ENCODE assay signal across 14 cellular contexts in the genomic region with DNA sequence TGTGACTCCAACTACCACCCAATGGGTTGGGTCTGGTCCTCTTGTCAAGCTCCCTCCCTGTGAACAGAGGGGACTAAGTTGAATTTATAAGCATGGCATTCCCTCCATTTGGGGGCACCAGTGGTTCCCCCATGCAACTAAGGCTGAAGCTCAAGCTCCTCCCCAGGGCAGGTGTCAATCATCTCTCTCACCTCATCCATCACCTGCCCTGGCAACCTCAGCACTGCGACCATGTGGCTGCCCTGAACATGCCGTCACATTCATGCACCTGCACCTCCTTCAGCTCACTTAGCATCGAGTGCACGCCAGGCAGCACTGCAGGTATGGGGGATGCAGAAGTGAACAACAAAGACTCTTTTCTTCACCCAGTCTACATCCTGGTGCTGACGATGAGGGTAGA.
DNase-seq lines count a peak whose midpoint lies in the region; ATAC-seq and TF ChIP-seq lines count a peak whose summit lies in the region.
"Had no signal": no experiment of that assay in that cellular context is flagged by ENCODE, and none has a peak within 500 bp of the region (broad histone marks: within the 10 kb centered on the region; RNA-seq: fewer than 3 reads in every experiment).

No MANE protein-coding gene starts in this region.

- peak; percentile 4 for DNase-seq in activated CD8-positive, alpha-beta T cell treated with anti-CD3 and anti-CD28 coated beads, Interleukin-2, amount 10 ng/mL, durations not matched to agents 7 days and 5 days
- DNase-seq in activated CD8-positive, alpha-beta T cell treated with anti-CD3 and anti-CD28 coated beads for 36 hours = no peak
- peak; percentile 14 for DNase-seq in RPMI8226
- DNase-seq in neuronal stem cell (ENCODE audit: low spot score) = no peak
- no peak for DNase-seq in HuH-7 (ENCODE audit: low spot score)
- no peak for DNase-seq in CD4-positive, alpha-beta T cell
- DNase-seq in activated naive CD4-positive, alpha-beta T cell treated with anti-CD3 and anti-CD28 coated beads, Interleukin-2, amount 50 U/mL, for 72 hours (ENCODE audit: low spot score in 2 of 2) = no peak
- DNase-seq: C1 segment of cervical spinal cord; CD4-positive, alpha-beta memory T cell; DND-41; GDM1; H7 had no signal

- intact Hi-C loops in activated CD8-positive, alpha-beta T cell treated with anti-CD3 and anti-CD28 coated beads for 36 hours (cut with micrococcal nuclease) = no loop called here
- intact Hi-C loops in CD4-positive, alpha-beta T cell (cut with DNase I, micrococcal nuclease) = no loop called here

- no peak overlapping the region for H3K27ac Mint-ChIP-seq in activated CD8-positive, alpha-beta T cell treated with anti-CD3 and anti-CD28 coated beads, Interleukin-2, amount 10 ng/mL, durations not matched to agents 7 days and 5 days
- H3K27ac Mint-ChIP-seq in activated CD8-positive, alpha-beta T cell treated with anti-CD3 and anti-CD28 coated beads for 36 hours = no peak overlapping the region
- no peak overlapping the region for H3K27ac Mint-ChIP-seq in CD4-positive, alpha-beta T cell
- no peak overlapping the region for H3K27ac Mint-ChIP-seq in activated naive CD4-positive, alpha-beta T cell treated with anti-CD3 and anti-CD28 coated beads, Interleukin-2, amount 50 U/mL, for 72 hours
- H3K27ac Mint-ChIP-seq: B cell; CD4-positive, alpha-beta memory T cell; GM23338 had no signal

- H3K14ac ChIP-seq in neuronal stem cell (ENCODE audit: low read length) = no peak overlapping the region

- H3K4me1 Mint-ChIP-seq in activated CD8-positive, alpha-beta T cell treated with anti-CD3 and anti-CD28 coated beads, Interleukin-2, amount 10 ng/mL, durations not matched to agents 7 days and 5 days (ENCODE audit: low read depth) = no peaks in the 10 kb centered on the region
- no peaks in the 10 kb centered on the region for H3K4me1 Mint-ChIP-seq in activated CD8-positive, alpha-beta T cell treated with anti-CD3 and anti-CD28 coated beads for 36 hours (ENCODE audit: low read depth)
- no peaks in the 10 kb centered on the region for H3K4me1 Mint-ChIP-seq in CD4-positive, alpha-beta T cell (ENCODE audit: low read depth)
- H3K4me1 Mint-ChIP-seq: B cell, GM23338 had no signal

- H2BK120ac ChIP-seq in neuronal stem cell (ENCODE audit: low read depth, low read length) = no peak overlapping the region

- no peak overlapping the region for H2BK15ac ChIP-seq in neuronal stem cell (ENCODE audit: low read length)

- H2BK12ac ChIP-seq in neuronal stem cell (ENCODE audit: low read length) = no peak overlapping the region

- H3K79me1 ChIP-seq in neuronal stem cell (ENCODE audit: low read depth, low read length) = peaks cover 2% of the 10 kb centered on the region

- no peak overlapping the region for H4K91ac ChIP-seq in neuronal stem cell (ENCODE audit: low read depth, low read length, poor library complexity)

- peaks cover 0 to 64% of the 10 kb centered on the region in 2 donors for H3K9me3 ChIP-seq in neuronal stem cell (replicated peaks in 1 of 2; ENCODE audit: control insufficient read depth in 2 of 2, insufficient read depth in 1 of 2, low read depth in 1 of 2, low read length in 2 of 2)
- no peaks in the 10 kb centered on the region for H3K9me3 ChIP-seq in CD4-positive, alpha-beta T cell (ENCODE audit: control insufficient read depth, low read length)

- H2AK5ac ChIP-seq in neuronal stem cell (ENCODE audit: low read depth, low read length) = no peak overlapping the region

- H2AFZ ChIP-seq in neuronal stem cell (ENCODE audit: low read length) = no peak overlapping the region
- H2AFZ ChIP-seq: GM23338 had no signal

- H3K27me3 ChIP-seq in neuronal stem cell (ENCODE audit: control insufficient read depth in 3 of 3, insufficient read depth in 3 of 3, low read depth in 1 of 3, low read length in 3 of 3) = peaks cover 0 to 3% (median 2%) of the 10 kb centered on the region in 3 experiments
- H3K27me3 ChIP-seq in CD4-positive, alpha-beta T cell (ENCODE audit: control insufficient read depth, insufficient read depth, low read length) = no peaks in the 10 kb centered on the region

- TF ChIP-seq CTCF in activated CD8-positive, alpha-beta T cell treated with anti-CD3 and anti-CD28 coated beads for 36 hours (IDR thresholded peaks at IDR 0.05) = no peak
- TF ChIP-seq CTCF in CD4-positive, alpha-beta T cell (IDR thresholded peaks at IDR 0.05) = no peak

- H3K27ac ChIP-seq in neuronal stem cell (replicated peaks; ENCODE audit: low read length) = no peak overlapping the region
- H3K27ac ChIP-seq in CD4-positive, alpha-beta T cell (ENCODE audit: low read depth, low read length) = no peak overlapping the region

- peak overlapping the region; percentile 1 for H2BK5ac ChIP-seq in neuronal stem cell (ENCODE audit: low read length)

- no peaks in the 10 kb centered on the region for H3K36me3 Mint-ChIP-seq in activated CD8-positive, alpha-beta T cell treated with anti-CD3 and anti-CD28 coated beads, Interleukin-2, amount 10 ng/mL, durations not matched to agents 7 days and 5 days (ENCODE audit: low read depth)
- no peaks in the 10 kb centered on the region for H3K36me3 Mint-ChIP-seq in activated CD8-positive, alpha-beta T cell treated with anti-CD3 and anti-CD28 coated beads for 36 hours (ENCODE audit: low read depth)
- H3K36me3 Mint-ChIP-seq in CD4-positive, alpha-beta T cell (ENCODE audit: low read depth) = no peaks in the 10 kb centered on the region
- no peaks in the 10 kb centered on the region for H3K36me3 Mint-ChIP-seq in activated naive CD4-positive, alpha-beta T cell treated with anti-CD3 and anti-CD28 coated beads, Interleukin-2, amount 50 U/mL, for 72 hours
- H3K36me3 Mint-ChIP-seq: CD4-positive, alpha-beta memory T cell had no signal

- no peak overlapping the region for H3K4me3 ChIP-seq in neuronal stem cell (ENCODE audit: low read length in 2 of 2)
- H3K4me3 ChIP-seq: GM23338 had no signal

- no peak overlapping the region for H3K4me2 ChIP-seq in neuronal stem cell (ENCODE audit: insufficient read depth, low read length, poor library complexity, severe bottlenecking)
- H3K4me2 ChIP-seq: GM23338 had no signal

- ATAC-seq in activated CD8-positive, alpha-beta T cell treated with anti-CD3 and anti-CD28 coated beads, Interleukin-2, amount 10 ng/mL, durations not matched to agents 7 days and 5 days = no peak
- no peak for ATAC-seq in activated CD8-positive, alpha-beta T cell treated with anti-CD3 and anti-CD28 coated beads for 36 hours
- no peak for ATAC-seq in CD4-positive, alpha-beta T cell (ENCODE audit: poor library complexity)
- no peak for ATAC-seq in activated naive CD4-positive, alpha-beta T cell treated with anti-CD3 and anti-CD28 coated beads, Interleukin-2, amount 50 U/mL, for 72 hours
- ATAC-seq: GM23338 had no signal

- no peaks in the 10 kb centered on the region for H3K4me1 ChIP-seq in neuronal stem cell (ENCODE audit: control insufficient read depth in 2 of 2, insufficient read depth in 1 of 2, low read depth in 1 of 2, low read length in 2 of 2)

- H3K9ac ChIP-seq in neuronal stem cell (ENCODE audit: low read depth, low read length, poor library complexity) = no peak overlapping the region

- CTCF ChIA-PET in activated CD8-positive, alpha-beta T cell treated with anti-CD3 and anti-CD28 coated beads, Interleukin-2, amount 10 ng/mL, durations not matched to agents 7 days and 5 days (lab: Charles Lee) = no interaction called here
- CTCF ChIA-PET in activated CD8-positive, alpha-beta T cell treated with anti-CD3 and anti-CD28 coated beads for 36 hours (lab: Charles Lee) = interaction anchor here (0.7 kb wide), 1 partner anchor 619 kb away, joined by 3 read pairs; no protein-coding TSS in a partner anchor
- CTCF ChIA-PET in CD4-positive, alpha-beta T cell (lab: Charles Lee) = no interaction called here

- no peak overlapping the region for H3K4me3 Mint-ChIP-seq in activated CD8-positive, alpha-beta T cell treated with anti-CD3 and anti-CD28 coated beads, Interleukin-2, amount 10 ng/mL, durations not matched to agents 7 days and 5 days
- H3K4me3 Mint-ChIP-seq in activated CD8-positive, alpha-beta T cell treated with anti-CD3 and anti-CD28 coated beads for 36 hours = no peak overlapping the region
- H3K4me3 Mint-ChIP-seq in CD4-positive, alpha-beta T cell = no peak overlapping the region
- H3K4me3 Mint-ChIP-seq: B cell; CD4-positive, alpha-beta memory T cell; GM23338 had no signal

- H3K27me3 Mint-ChIP-seq in activated CD8-positive, alpha-beta T cell treated with anti-CD3 and anti-CD28 coated beads, Interleukin-2, amount 10 ng/mL, durations not matched to agents 7 days and 5 days (ENCODE audit: low read depth) = no peaks in the 10 kb centered on the region
- H3K27me3 Mint-ChIP-seq in activated CD8-positive, alpha-beta T cell treated with anti-CD3 and anti-CD28 coated beads for 36 hours = peaks cover 5% of the 10 kb centered on the region
- H3K27me3 Mint-ChIP-seq in CD4-positive, alpha-beta T cell = no peaks in the 10 kb centered on the region

- POLR2A ChIA-PET in activated CD8-positive, alpha-beta T cell treated with anti-CD3 and anti-CD28 coated beads, Interleukin-2, amount 10 ng/mL, durations not matched to agents 7 days and 5 days (lab: Charles Lee) = no interaction called here
- POLR2A ChIA-PET in activated CD8-positive, alpha-beta T cell treated with anti-CD3 and anti-CD28 coated beads for 36 hours (lab: Charles Lee) = no interaction called here
- POLR2A ChIA-PET in CD4-positive, alpha-beta T cell (lab: Charles Lee) = no interaction called here

- no peaks in the 10 kb centered on the region for H3K9me3 Mint-ChIP-seq in activated CD8-positive, alpha-beta T cell treated with anti-CD3 and anti-CD28 coated beads, Interleukin-2, amount 10 ng/mL, durations not matched to agents 7 days and 5 days (ENCODE audit: insufficient read depth)
- no peaks in the 10 kb centered on the region for H3K9me3 Mint-ChIP-seq in activated CD8-positive, alpha-beta T cell treated with anti-CD3 and anti-CD28 coated beads for 36 hours
- no peaks in the 10 kb centered on the region for H3K9me3 Mint-ChIP-seq in CD4-positive, alpha-beta T cell
- peaks cover 0 to 4% of the 10 kb centered on the region in 2 donors for H3K9me3 Mint-ChIP-seq in activated naive CD4-positive, alpha-beta T cell treated with anti-CD3 and anti-CD28 coated beads, Interleukin-2, amount 50 U/mL, for 72 hours

- no peak overlapping the region for H3K4ac ChIP-seq in neuronal stem cell (ENCODE audit: low read length)

- no CpG with 5 or more reads among the region's 5 CpGs for WGBS in neuronal stem cell (ENCODE audit: extremely low coverage in 2 of 2, insufficient read length in 2 of 2, insufficient replicate concordance in 1 of 2), 2 donors

- H3K18ac ChIP-seq in neuronal stem cell (ENCODE audit: low read length) = no peak overlapping the region

- H4K8ac ChIP-seq in neuronal stem cell (ENCODE audit: low read depth, low read length) = no peak overlapping the region

- H3K23ac ChIP-seq in neuronal stem cell (ENCODE audit: low read depth, low read length, poor library complexity) = no peak overlapping the region

- no peaks in the 10 kb centered on the region for H3K36me3 ChIP-seq in neuronal stem cell (replicated peaks in 1 of 2; ENCODE audit: control insufficient read depth in 2 of 2, insufficient read depth in 2 of 2, low read length in 2 of 2)

Comparison
In these comparisons a context has a peak if more than half of its experiments do, and no peak if none do; other contexts are left out.
1. DNase-seq: peak in activated CD8-positive, alpha-beta T cell treated with anti-CD3 and anti-CD28 coated beads, Interleukin-2, amount 10 ng/mL, durations not matched to agents 7 days and 5 days (single experiment) and RPMI8226 (single experiment); none in activated CD8-positive, alpha-beta T cell treated with anti-CD3 and anti-CD28 coated beads for 36 hours (single experiment), neuronal stem cell (single experiment), HuH-7 (single experiment), CD4-positive, alpha-beta T cell (0 of 10) and activated naive CD4-positive, alpha-beta T cell treated with anti-CD3 and anti-CD28 coated beads, Interleukin-2, amount 50 U/mL, for 72 hours (0 of 2).